8 cellular contexts compared by ENCODE assay signal in genomic region chr11:67420646-67421420, GRCh38. TPM values are rescaled to one million over a fixed set of nuclear protein-coding genes. Genes with fewer than 3 reads are reported as not detected.
DNase-seq lines count a peak whose midpoint lies in the region; ATAC-seq and TF ChIP-seq lines count a peak whose summit lies in the region.

No MANE protein-coding gene starts in this region.

- ATAC-seq in GM19043 (IDR thresholded peaks at IDR 0.05; ENCODE audit: low read depth, unreplicated experiment) (peak; percentile 94), HG03439 (IDR thresholded peaks at IDR 0.05; ENCODE audit: unreplicated experiment) (peak; percentile 81)

- DNase-seq in AG09319 (ENCODE audit: extremely low read depth, low read depth) (peak; percentile 57), NCI-H510A (lab: John Stamatoyannopoulos, UW) (peak; percentile 89), cerebellum (ENCODE audit: low spot score) (peak; percentile 100)
- DNase-seq in activated CD4-positive, alpha-beta T cell treated with anti-CD3 and anti-CD28 coated beads for 24 hours (ENCODE audit: low read depth in 2 of 2): peak; percentile 98 to 99
- DNase-seq in stimulated activated CD4-positive, alpha-beta T cell treated with anti-CD3 and anti-CD28 coated beads, Interleukin-1b, Interleukin-23, amount 100 ng/mL, for 24 hours (ENCODE audit: low read depth in 4 of 4, low spot score in 1 of 4): peak; percentile 97 to 99 (median 99)

- no peaks in the 10 kb centered on the region for H3K27me3 ChIP-seq in layer of hippocampus (ENCODE audit: control insufficient read depth, insufficient read depth, low read length)

- H3K27ac ChIP-seq in layer of hippocampus (ENCODE audit: low read depth, low read length): peak overlapping the region; percentile 84

- no peak for TF ChIP-seq CTCF in AG09319 (IDR thresholded peaks at IDR 0.05; ENCODE audit: low read depth, low read length)

RNA-seq across cellular contexts. Expression of gene CARNS1, which starts 5.4 kb away (rescaled TPM):
- 0.18 TPM for total RNA-seq in cerebellum

RNA-seq across cellular contexts. Expression of gene RPS6KB2, which starts 7.5 kb away (rescaled TPM):
- total RNA-seq in cerebellum: 15.8 TPM

RNA-seq across cellular contexts. Expression of gene PTPRCAP, which starts 16.6 kb away (rescaled TPM):
- total RNA-seq in cerebellum: 0.91 TPM

RNA-seq across cellular contexts. Expression of gene TBC1D10C, which starts 16.9 kb away (rescaled TPM):
- not detected for total RNA-seq in cerebellum

RNA-seq across cellular contexts. Expression of gene PPP1CA, which starts 19.2 kb away (rescaled TPM):
- total RNA-seq in cerebellum: 41.6 TPM

Comparison
In these comparisons a context has a peak if more than half of its experiments do, and no peak if none do; other contexts are left out.
1. Peak in every context shown above with its lines: DNase-seq, ATAC-seq and H3K27ac ChIP-seq.